In the genomic region with DNA sequence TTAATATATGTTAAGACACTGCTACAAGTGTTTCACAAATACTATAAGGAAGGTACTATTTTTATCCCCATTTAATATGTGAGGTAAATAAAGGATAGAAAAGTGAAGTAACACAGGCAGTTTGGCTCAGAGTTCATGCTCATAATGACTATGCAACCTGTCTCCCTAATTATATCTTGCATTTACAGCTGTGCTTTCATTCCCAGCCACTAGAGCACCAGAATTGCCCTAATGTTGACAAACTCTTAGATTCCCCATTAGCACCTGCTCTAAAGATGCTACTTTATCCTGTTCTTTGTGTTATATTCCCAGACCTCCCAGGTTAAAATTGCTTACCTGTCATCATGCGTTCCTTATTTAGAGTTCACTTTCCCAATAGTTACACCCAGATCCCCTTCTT, we compare ENCODE assay signal across 16 cellular contexts.
DNase-seq lines count a peak whose midpoint lies in the region; ATAC-seq, FAIRE-seq and TF ChIP-seq lines count a peak whose summit lies in the region.
"Had no signal": no experiment of that assay in that cellular context is flagged by ENCODE, and none has a peak within 500 bp of the region (broad histone marks: within the 10 kb centered on the region; RNA-seq: fewer than 3 reads in every experiment).

No MANE protein-coding gene starts in this region.

- no peaks in the 10 kb centered on the region for H3K36me3 Mint-ChIP-seq in WTC11
- H3K36me3 Mint-ChIP-seq: stimulated activated memory B cell treated with anti-CD40 and anti-IgM and Interleukin-4, amounts not matched to agents 10 μg/mL and 1 μg/mL and 100 μg/mL, for 72 hours had no signal

- FAIRE-seq in urothelium cell line (lab: Jason Lieb, UNC), result no peak
- FAIRE-seq: GM12891 had no signal

- 0 out of 2 replicates have a peak, but pooled peaks cover 3% of the 10 kb centered on the region for H3K4me1 Mint-ChIP-seq in WTC11
- H3K4me1 Mint-ChIP-seq: activated CD4-positive, alpha-beta T cell treated with anti-CD3 and anti-CD28 coated beads, Interleukin-2, amount 10 ng/mL, durations not matched to agents 24 days and 14 days; stimulated activated memory B cell treated with anti-CD40 and anti-IgM and Interleukin-4, amounts not matched to agents 10 μg/mL and 1 μg/mL and 100 μg/mL, for 72 hours had no signal

- CTCF ChIA-PET in WTC11 (lab: Charles Lee), result interaction anchor here (0.9 kb wide), 2 partner anchors 10 to 148 kb away, joined by 3 to 4 read pairs; no protein-coding TSS in a partner anchor

- DNase-seq in WTC11 (ENCODE audit: low spot score), result no peak
- no peak for DNase-seq in NCI-H187 treated with DMSO at 0.1 percent for 48 hours (lab: John Stamatoyannopoulos, UW)
- no peak for DNase-seq in putamen (ENCODE audit: low spot score)
- no peak for DNase-seq in urothelium cell line (ENCODE audit: low spot score)
- DNase-seq: activated CD4-positive, alpha-beta T cell treated with anti-CD3 and anti-CD28 coated beads, Interleukin-2, amount 10 ng/mL, durations not matched to agents 24 days and 14 days; activated naive CD4-positive, alpha-beta T cell treated with anti-CD3 and anti-CD28 coated beads, Interleukin-2, amount 50 U/mL, for 16 hours; CD4-positive, alpha-beta T cell; GF-D8; head of caudate nucleus; NCI-H2227 treated with DMSO at 0.1 percent for 48 hours; T-helper 2 cell had no signal

- no peak overlapping the region for H3K27ac Mint-ChIP-seq in WTC11
- H3K27ac Mint-ChIP-seq: activated CD4-positive, alpha-beta T cell treated with anti-CD3 and anti-CD28 coated beads, Interleukin-2, amount 10 ng/mL, durations not matched to agents 24 days and 14 days; CD4-positive, alpha-beta T cell; stimulated activated memory B cell treated with anti-CD40 and anti-IgM and Interleukin-4, amounts not matched to agents 10 μg/mL and 1 μg/mL and 100 μg/mL, for 72 hours had no signal

- peak; percentile 46 for ATAC-seq in GM19035 (IDR thresholded peaks at IDR 0.05; ENCODE audit: unreplicated experiment)
- ATAC-seq in HG03520 (IDR thresholded peaks at IDR 0.05; ENCODE audit: unreplicated experiment), result peak; percentile 44
- ATAC-seq in WTC11, result peak; percentile 69
- ATAC-seq: stimulated activated memory B cell treated with anti-CD40 and anti-IgM and Interleukin-4, amounts not matched to agents 10 μg/mL and 1 μg/mL and 100 μg/mL, for 72 hours had no signal

- H3K4me3 Mint-ChIP-seq in WTC11, result no peak overlapping the region
- H3K4me3 Mint-ChIP-seq: activated CD4-positive, alpha-beta T cell treated with anti-CD3 and anti-CD28 coated beads, Interleukin-2, amount 10 ng/mL, durations not matched to agents 24 days and 14 days; CD4-positive, alpha-beta T cell; stimulated activated memory B cell treated with anti-CD40 and anti-IgM and Interleukin-4, amounts not matched to agents 10 μg/mL and 1 μg/mL and 100 μg/mL, for 72 hours had no signal

- H3K27me3 Mint-ChIP-seq in WTC11 (ENCODE audit: low read depth), result no peaks in the 10 kb centered on the region
- H3K27me3 Mint-ChIP-seq: activated CD4-positive, alpha-beta T cell treated with anti-CD3 and anti-CD28 coated beads, Interleukin-2, amount 10 ng/mL, durations not matched to agents 24 days and 14 days; CD4-positive, alpha-beta T cell; stimulated activated memory B cell treated with anti-CD40 and anti-IgM and Interleukin-4, amounts not matched to agents 10 μg/mL and 1 μg/mL and 100 μg/mL, for 72 hours had no signal

- TF ChIP-seq CTCF in GM12873 (IDR thresholded peaks at IDR 0.05; ENCODE audit: insufficient read depth, low read depth, low read length, missing control alignments) (peak; percentile 30), WTC11 (IDR thresholded peaks at IDR 0.05) (no peak)

- POLR2A ChIA-PET in WTC11 (lab: Charles Lee), result no interaction called here

- no peaks in the 10 kb centered on the region for H3K9me3 Mint-ChIP-seq in WTC11
- H3K9me3 Mint-ChIP-seq: activated CD4-positive, alpha-beta T cell treated with anti-CD3 and anti-CD28 coated beads, Interleukin-2, amount 10 ng/mL, durations not matched to agents 24 days and 14 days; stimulated activated memory B cell treated with anti-CD40 and anti-IgM and Interleukin-4, amounts not matched to agents 10 μg/mL and 1 μg/mL and 100 μg/mL, for 72 hours had no signal

TF ChIP-seq in WTC11, 78 proteins besides CTCF, POLR2A, EP300 and RAD21:
- TF ChIP-seq ESRRA (CRISPR knock-in tag; IDR thresholded peaks at IDR 0.05; ENCODE audit: borderline replicate concordance), result no peak
- no peak for TF ChIP-seq ZBTB21 (CRISPR knock-in tag; IDR thresholded peaks at IDR 0.05; ENCODE audit: borderline replicate concordance)
- TF ChIP-seq CREB1 (CRISPR knock-in tag; IDR thresholded peaks at IDR 0.05), result no peak
- TF ChIP-seq FOXJ3 (CRISPR knock-in tag; IDR thresholded peaks at IDR 0.05; ENCODE audit: borderline replicate concordance), result no peak
- no peak for TF ChIP-seq ZNF219 (CRISPR knock-in tag; IDR thresholded peaks at IDR 0.05; ENCODE audit: borderline replicate concordance)
- TF ChIP-seq, protein P1, sequence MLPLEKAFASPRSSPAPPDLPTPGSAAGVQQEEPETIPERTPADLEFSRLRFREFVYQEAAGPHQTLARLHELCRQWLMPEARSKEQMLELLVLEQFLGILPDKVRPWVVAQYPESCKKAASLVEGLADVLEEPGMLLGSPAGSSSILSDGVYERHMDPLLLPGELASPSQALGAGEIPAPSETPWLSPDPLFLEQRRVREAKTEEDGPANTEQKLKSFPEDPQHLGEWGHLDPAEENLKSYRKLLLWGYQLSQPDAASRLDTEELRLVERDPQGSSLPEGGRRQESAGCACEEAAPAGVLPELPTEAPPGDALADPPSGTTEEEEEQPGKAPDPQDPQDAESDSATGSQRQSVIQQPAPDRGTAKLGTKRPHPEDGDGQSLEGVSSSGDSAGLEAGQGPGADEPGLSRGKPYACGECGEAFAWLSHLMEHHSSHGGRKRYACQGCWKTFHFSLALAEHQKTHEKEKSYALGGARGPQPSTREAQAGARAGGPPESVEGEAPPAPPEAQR (CRISPR knock-in tag; IDR thresholded peaks at IDR 0.05), result no peak
- TF ChIP-seq PRRX2 (CRISPR knock-in tag; IDR thresholded peaks at IDR 0.05), result no peak
- TF ChIP-seq RELA (CRISPR knock-in tag; IDR thresholded peaks at IDR 0.05; ENCODE audit: borderline replicate concordance), result no peak
- TF ChIP-seq, protein P2, sequence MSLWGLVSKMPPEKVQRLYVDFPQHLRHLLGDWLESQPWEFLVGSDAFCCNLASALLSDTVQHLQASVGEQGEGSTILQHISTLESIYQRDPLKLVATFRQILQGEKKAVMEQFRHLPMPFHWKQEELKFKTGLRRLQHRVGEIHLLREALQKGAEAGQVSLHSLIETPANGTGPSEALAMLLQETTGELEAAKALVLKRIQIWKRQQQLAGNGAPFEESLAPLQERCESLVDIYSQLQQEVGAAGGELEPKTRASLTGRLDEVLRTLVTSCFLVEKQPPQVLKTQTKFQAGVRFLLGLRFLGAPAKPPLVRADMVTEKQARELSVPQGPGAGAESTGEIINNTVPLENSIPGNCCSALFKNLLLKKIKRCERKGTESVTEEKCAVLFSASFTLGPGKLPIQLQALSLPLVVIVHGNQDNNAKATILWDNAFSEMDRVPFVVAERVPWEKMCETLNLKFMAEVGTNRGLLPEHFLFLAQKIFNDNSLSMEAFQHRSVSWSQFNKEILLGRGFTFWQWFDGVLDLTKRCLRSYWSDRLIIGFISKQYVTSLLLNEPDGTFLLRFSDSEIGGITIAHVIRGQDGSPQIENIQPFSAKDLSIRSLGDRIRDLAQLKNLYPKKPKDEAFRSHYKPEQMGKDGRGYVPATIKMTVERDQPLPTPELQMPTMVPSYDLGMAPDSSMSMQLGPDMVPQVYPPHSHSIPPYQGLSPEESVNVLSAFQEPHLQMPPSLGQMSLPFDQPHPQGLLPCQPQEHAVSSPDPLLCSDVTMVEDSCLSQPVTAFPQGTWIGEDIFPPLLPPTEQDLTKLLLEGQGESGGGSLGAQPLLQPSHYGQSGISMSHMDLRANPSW (CRISPR knock-in tag; conservative IDR thresholded peaks at IDR 0.05; ENCODE audit: low read depth), result no peak
- TF ChIP-seq, protein P3, sequence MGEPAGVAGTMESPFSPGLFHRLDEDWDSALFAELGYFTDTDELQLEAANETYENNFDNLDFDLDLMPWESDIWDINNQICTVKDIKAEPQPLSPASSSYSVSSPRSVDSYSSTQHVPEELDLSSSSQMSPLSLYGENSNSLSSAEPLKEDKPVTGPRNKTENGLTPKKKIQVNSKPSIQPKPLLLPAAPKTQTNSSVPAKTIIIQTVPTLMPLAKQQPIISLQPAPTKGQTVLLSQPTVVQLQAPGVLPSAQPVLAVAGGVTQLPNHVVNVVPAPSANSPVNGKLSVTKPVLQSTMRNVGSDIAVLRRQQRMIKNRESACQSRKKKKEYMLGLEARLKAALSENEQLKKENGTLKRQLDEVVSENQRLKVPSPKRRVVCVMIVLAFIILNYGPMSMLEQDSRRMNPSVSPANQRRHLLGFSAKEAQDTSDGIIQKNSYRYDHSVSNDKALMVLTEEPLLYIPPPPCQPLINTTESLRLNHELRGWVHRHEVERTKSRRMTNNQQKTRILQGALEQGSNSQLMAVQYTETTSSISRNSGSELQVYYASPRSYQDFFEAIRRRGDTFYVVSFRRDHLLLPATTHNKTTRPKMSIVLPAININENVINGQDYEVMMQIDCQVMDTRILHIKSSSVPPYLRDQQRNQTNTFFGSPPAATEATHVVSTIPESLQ (CRISPR knock-in tag; IDR thresholded peaks at IDR 0.05), result no peak
- TF ChIP-seq MYBL2 (CRISPR knock-in tag; IDR thresholded peaks at IDR 0.05), result no peak
- TF ChIP-seq RORB (CRISPR knock-in tag; IDR thresholded peaks at IDR 0.05), result no peak
- TF ChIP-seq NFATC4 (CRISPR knock-in tag; IDR thresholded peaks at IDR 0.05), result no peak
- TF ChIP-seq, protein P4, sequence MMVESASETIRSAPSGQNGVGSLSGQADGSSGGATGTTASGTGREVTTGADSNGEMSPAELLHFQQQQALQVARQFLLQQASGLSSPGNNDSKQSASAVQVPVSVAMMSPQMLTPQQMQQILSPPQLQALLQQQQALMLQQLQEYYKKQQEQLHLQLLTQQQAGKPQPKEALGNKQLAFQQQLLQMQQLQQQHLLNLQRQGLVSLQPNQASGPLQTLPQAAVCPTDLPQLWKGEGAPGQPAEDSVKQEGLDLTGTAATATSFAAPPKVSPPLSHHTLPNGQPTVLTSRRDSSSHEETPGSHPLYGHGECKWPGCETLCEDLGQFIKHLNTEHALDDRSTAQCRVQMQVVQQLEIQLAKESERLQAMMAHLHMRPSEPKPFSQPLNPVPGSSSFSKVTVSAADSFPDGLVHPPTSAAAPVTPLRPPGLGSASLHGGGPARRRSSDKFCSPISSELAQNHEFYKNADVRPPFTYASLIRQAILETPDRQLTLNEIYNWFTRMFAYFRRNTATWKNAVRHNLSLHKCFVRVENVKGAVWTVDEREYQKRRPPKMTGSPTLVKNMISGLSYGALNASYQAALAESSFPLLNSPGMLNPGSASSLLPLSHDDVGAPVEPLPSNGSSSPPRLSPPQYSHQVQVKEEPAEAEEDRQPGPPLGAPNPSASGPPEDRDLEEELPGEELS (CRISPR knock-in tag; IDR thresholded peaks at IDR 0.05), result no peak
- TF ChIP-seq FOXP1 (CRISPR knock-in tag; IDR thresholded peaks at IDR 0.05; ENCODE audit: borderline replicate concordance), result no peak
TF ChIP-seq in WTC11: peak in this region for 0.
